ENCODE assay signal across 9 cellular contexts in the genomic region with DNA sequence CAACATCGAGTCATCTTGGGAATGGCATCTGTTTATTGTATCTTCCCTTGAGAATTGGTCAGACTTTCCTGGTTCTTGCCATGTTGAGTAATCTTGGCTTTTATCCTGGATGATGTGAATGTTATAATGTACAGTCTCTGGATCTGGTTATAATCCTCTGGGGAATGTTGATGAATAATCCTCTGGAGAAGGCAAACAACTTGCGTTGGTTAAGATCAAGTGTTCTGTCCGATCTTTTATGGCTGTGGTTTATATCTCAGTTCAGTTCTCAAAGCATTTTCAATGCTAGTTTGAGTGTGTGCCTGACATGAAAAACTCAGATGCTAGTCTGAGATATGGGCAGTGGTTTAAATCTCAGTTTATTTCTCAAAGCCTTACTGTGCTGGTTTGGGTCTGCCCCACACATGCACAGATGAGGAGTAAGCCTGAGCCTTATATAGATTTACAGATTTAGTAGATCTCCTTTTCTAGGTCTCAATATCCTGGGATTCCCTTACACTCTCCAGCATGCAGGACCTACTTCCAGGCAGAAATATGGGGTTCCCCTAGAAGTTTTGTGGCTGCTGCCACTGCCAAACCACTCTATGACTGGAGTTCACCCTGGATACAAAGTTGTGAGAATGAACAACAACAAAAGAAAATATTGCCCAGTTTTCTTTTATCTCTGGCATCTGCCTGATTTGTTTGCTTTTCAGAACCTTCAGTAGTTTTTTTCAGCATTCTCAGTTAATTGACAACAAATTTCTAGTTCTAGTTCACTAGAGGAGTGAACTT.
A peak's percentile ranks its signal among the peaks of the same experiment; 100 is the strongest.
DNase-seq lines count a peak whose midpoint lies in the region; ATAC-seq and TF ChIP-seq lines count a peak whose summit lies in the region.
"Had no signal": no experiment of that assay in that cellular context is flagged by ENCODE, and none has a peak within 500 bp of the region (broad histone marks: within the 10 kb centered on the region; RNA-seq: fewer than 3 reads in every experiment).

No MANE protein-coding gene starts in this region.

- DNase-seq in GM03348 (ENCODE audit: low spot score) (peak; percentile 84), RWPE1 (ENCODE audit: low spot score) (peak; percentile 85), smooth muscle cell of the brain vasculature (ENCODE audit: low read depth, low spot score) (peak; percentile 91), NCI-H748 treated with DMSO at 0.1 percent for 48 hours (lab: John Stamatoyannopoulos, UW) (no peak), NCI-H2227 treated with DMSO at 0.1 percent for 48 hours (lab: John Stamatoyannopoulos, UW) (no peak), ecto neural progenitor cell (ENCODE audit: low spot score) (no peak)
- DNase-seq: Karpas-422 had no signal

- peaks cover 2 to 35% (median 11%) of the 10 kb centered on the region in 3 donors for H3K4me1 ChIP-seq in gastroesophageal sphincter

- TF ChIP-seq POLR2A in gastroesophageal sphincter (IDR thresholded peaks at IDR 0.05) = no peak

- POLR2A ChIA-PET in RWPE1 (lab: Yijun Ruan, JAX; ENCODE audit: low non-redundant PET) = no interaction called here

- 0 to 8% methylated on average over 2 to 3 of the region's 3 CpGs for WGBS in gastroesophageal sphincter (ENCODE audit: low coverage in 1 of 2), 2 donors

- CTCF ChIA-PET in RWPE1 (lab: Yijun Ruan, JAX) = interaction anchor here (0.7 kb wide), 1 partner anchor 44 kb away, joined by 3 read pairs; no protein-coding TSS in a partner anchor

- no peaks in the 10 kb centered on the region for H3K9me3 ChIP-seq in gastroesophageal sphincter

- no peaks in the 10 kb centered on the region for H3K27me3 ChIP-seq in gastroesophageal sphincter

- H3K27ac ChIP-seq in RWPE1 = peak overlapping the region; percentile 93
- peak overlapping the region; percentile 24 to 78 (median 68) for H3K27ac ChIP-seq in gastroesophageal sphincter

- H3K36me3 ChIP-seq in gastroesophageal sphincter = no peaks in the 10 kb centered on the region

- no peak overlapping the region for H3K4me3 ChIP-seq in gastroesophageal sphincter

- TF ChIP-seq CTCF in RWPE1 (conservative IDR thresholded peaks at IDR 0.05; ENCODE audit: low read depth) = no peak
- TF ChIP-seq CTCF in gastroesophageal sphincter (IDR thresholded peaks at IDR 0.05) = no peak

- peak; percentile 93 for ATAC-seq in gastroesophageal sphincter
- ATAC-seq in GM21381 (IDR thresholded peaks at IDR 0.05; ENCODE audit: unreplicated experiment) = no peak

- TF ChIP-seq EP300 in gastroesophageal sphincter (IDR thresholded peaks at IDR 0.05) = no peak

Comparison
In these comparisons a context has a peak if more than half of its experiments do, and no peak if none do; other contexts are left out.
1. DNase-seq: peak in GM03348 (single experiment), RWPE1 (single experiment) and smooth muscle cell of the brain vasculature (single experiment); none in NCI-H748 treated with DMSO at 0.1 percent for 48 hours (single experiment), NCI-H2227 treated with DMSO at 0.1 percent for 48 hours (single experiment) and ecto neural progenitor cell (single experiment).